Comparison of ENCODE assay signal across 20 cellular contexts in the genomic region with DNA sequence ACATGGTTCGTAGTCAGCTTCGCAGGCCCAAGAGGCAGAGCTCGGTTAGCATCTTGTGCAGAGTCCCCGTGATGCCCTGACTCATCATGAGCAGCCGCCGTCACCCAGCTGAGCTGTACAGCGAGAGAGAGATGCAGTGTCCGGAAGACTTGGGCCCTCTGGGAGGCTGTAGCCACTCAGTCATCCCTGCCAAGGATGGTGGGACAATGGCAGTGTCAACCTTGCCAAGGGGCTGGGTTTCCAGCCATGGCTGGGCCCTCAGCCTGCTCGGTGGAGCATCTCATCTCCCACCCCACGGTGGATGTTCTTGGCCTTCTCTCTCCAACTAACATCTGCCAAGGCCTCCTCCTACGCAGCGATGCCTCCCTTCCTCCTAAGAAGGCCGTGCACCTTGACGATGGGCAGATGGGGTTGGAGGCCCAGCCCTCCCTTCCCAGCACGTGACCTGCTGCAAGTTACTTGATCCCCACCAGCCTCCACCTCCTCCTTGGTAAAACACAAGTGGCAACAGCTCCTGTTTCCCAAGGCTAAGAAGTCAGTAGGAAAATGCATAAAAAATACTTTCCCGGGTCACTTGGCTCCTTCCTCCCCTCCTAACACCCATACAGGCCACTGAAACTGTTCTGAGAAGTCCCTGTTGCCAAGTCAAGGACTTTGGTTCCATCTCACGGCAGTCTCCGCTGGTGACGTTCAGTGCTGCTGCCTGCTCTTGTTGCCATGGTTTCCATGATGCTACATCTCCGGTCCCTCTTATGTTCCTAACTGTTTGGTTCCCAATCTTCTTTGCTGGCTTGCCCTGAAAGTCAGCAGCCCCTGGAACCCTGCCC.
DNase-seq lines count a peak whose midpoint lies in the region; ATAC-seq, FAIRE-seq and TF ChIP-seq lines count a peak whose summit lies in the region.
"Had no signal": no experiment of that assay in that cellular context is flagged by ENCODE, and none has a peak within 500 bp of the region (broad histone marks: within the 10 kb centered on the region; RNA-seq: fewer than 3 reads in every experiment).

No MANE protein-coding gene starts in this region.

- no peak overlapping the region for H3K4me3 Mint-ChIP-seq in astrocyte (ENCODE audit: unreplicated experiment)
- H3K4me3 Mint-ChIP-seq in Calu3 (ENCODE audit: low read depth, unreplicated experiment): no peak overlapping the region
- H3K4me3 Mint-ChIP-seq: activated B cell treated with CpG ODN at 0.5 μM for 24 hours; activated naive CD4-positive, alpha-beta T cell treated with anti-CD3 and anti-CD28 coated beads, Interleukin-2, amount 50 U/mL, for 24 hours; CD4-positive, alpha-beta T cell; central memory CD8-positive, alpha-beta T cell had no signal

- H3K36me3 Mint-ChIP-seq in astrocyte (ENCODE audit: low read depth, unreplicated experiment) (no peaks in the 10 kb centered on the region), Calu3 (ENCODE audit: insufficient read depth, unreplicated experiment) (no peaks in the 10 kb centered on the region)
- H3K36me3 Mint-ChIP-seq: activated naive CD4-positive, alpha-beta T cell treated with anti-CD3 and anti-CD28 coated beads, Interleukin-2, amount 50 U/mL, for 24 hours had no signal

- WGBS in testis, 2 donors: 57 to 59% methylated on average over 12 to 20 of the region's 20 CpGs

- CTCF ChIA-PET in Calu3 (lab: Charles Lee) (no interaction called here), HEK293T (lab: Yijun Ruan, JAX) (interaction anchor here (0.6 kb wide), 1 partner anchor 175 kb away, joined by 3 read pairs; no protein-coding TSS in a partner anchor)

- peak overlapping the region; percentile 85 for H2AFZ ChIP-seq in astrocyte (ENCODE audit: low read depth, low read length)

- peaks cover 13% of the 10 kb centered on the region for H3K4me1 Mint-ChIP-seq in astrocyte (ENCODE audit: low read depth, unreplicated experiment)
- peaks cover 8% of the 10 kb centered on the region for H3K4me1 Mint-ChIP-seq in Calu3 (ENCODE audit: low read depth, unreplicated experiment)
- H3K4me1 Mint-ChIP-seq: activated B cell treated with CpG ODN at 0.5 μM for 24 hours; activated naive CD4-positive, alpha-beta T cell treated with anti-CD3 and anti-CD28 coated beads, Interleukin-2, amount 50 U/mL, for 24 hours; central memory CD8-positive, alpha-beta T cell had no signal

- H3K27ac Mint-ChIP-seq in astrocyte (ENCODE audit: unreplicated experiment): no peak overlapping the region
- H3K27ac Mint-ChIP-seq in Calu3 (ENCODE audit: unreplicated experiment): no peak overlapping the region
- H3K27ac Mint-ChIP-seq: activated B cell treated with CpG ODN at 0.5 μM for 24 hours; activated naive CD4-positive, alpha-beta T cell treated with anti-CD3 and anti-CD28 coated beads, Interleukin-2, amount 50 U/mL, for 24 hours; CD4-positive, alpha-beta T cell had no signal

- no peak overlapping the region for H3K4me3 ChIP-seq in astrocyte (ENCODE audit: insufficient read depth, low read depth, low read length)
- no peak overlapping the region for H3K4me3 ChIP-seq in testis
- H3K4me3 ChIP-seq: heart right ventricle, Peyer's patch had no signal

- FAIRE-seq in astrocyte (lab: Jason Lieb, UNC): no peak
- FAIRE-seq: A204.1, G401.6 had no signal

- H3K9me3 Mint-ChIP-seq in astrocyte (ENCODE audit: unreplicated experiment) (peaks cover 4% of the 10 kb centered on the region), Calu3 (ENCODE audit: low read depth, unreplicated experiment) (no peaks in the 10 kb centered on the region)
- H3K9me3 Mint-ChIP-seq: CD4-positive, alpha-beta T cell had no signal

- intact Hi-C loops in testis (cut with DNase I; ENCODE audit: low total_unique reads): no loop called here
- intact Hi-C loops in Calu3 (cut with micrococcal nuclease; ENCODE audit: unreplicated experiment): no loop called here

- ATAC-seq in GM21515 (IDR thresholded peaks at IDR 0.05; ENCODE audit: unreplicated experiment): no peak
- ATAC-seq: heart right ventricle had no signal

- no peaks in the 10 kb centered on the region for H4K20me1 ChIP-seq in astrocyte (ENCODE audit: insufficient read depth, low read length)

- H3K79me2 ChIP-seq in astrocyte (ENCODE audit: insufficient read depth, low read length): no peaks in the 10 kb centered on the region
- H3K79me2 ChIP-seq: parathyroid adenoma had no signal

- DNase-seq in NCI-H1417 (lab: John Stamatoyannopoulos, UW) (peak in 2 of 3 experiments; percentile 5 to 29), NCI-H1417 treated with DMSO at 0.1 percent for 48 hours (lab: John Stamatoyannopoulos, UW) (no peak), astrocyte (ENCODE audit: low read depth) (peak; percentile 78), iPS-NIHi7 (ENCODE audit: extremely low spot score) (peak; percentile 15), testis (peak; percentile 64), Calu3 (no peak), HEK293T (ENCODE audit: extremely low spot score) (no peak)
- DNase-seq: activated B cell treated with CpG ODN at 0.5 μM for 24 hours; CD4-positive, alpha-beta T cell; NCI-H1694 treated with DMSO at 0.1 percent for 48 hours; NCI-H774 had no signal

- no peaks in the 10 kb centered on the region for H3K27me3 ChIP-seq in astrocyte (ENCODE audit: insufficient read depth, low read length)
- no peaks in the 10 kb centered on the region for H3K27me3 ChIP-seq in testis
- H3K27me3 ChIP-seq: heart right ventricle, Peyer's patch had no signal

- H3K9me3 ChIP-seq in astrocyte (ENCODE audit: insufficient read depth, low read depth, low read length) (no peaks in the 10 kb centered on the region), testis (no peaks in the 10 kb centered on the region)

- H3K27ac ChIP-seq in astrocyte (ENCODE audit: low read depth, low read length) (peak overlapping the region; percentile 40), testis (no peak overlapping the region)
- H3K27ac ChIP-seq: HL-60, Peyer's patch had no signal

- POLR2A ChIA-PET in HEK293T (lab: Yijun Ruan, JAX): no interaction called here

- H3K36me3 ChIP-seq in astrocyte (ENCODE audit: insufficient read depth, low read length) (no peaks in the 10 kb centered on the region), testis (ENCODE audit: low read depth, missing control alignments) (no peaks in the 10 kb centered on the region)
- H3K36me3 ChIP-seq: heart right ventricle, Peyer's patch had no signal

- TF ChIP-seq CTCF in astrocyte (IDR thresholded peaks at IDR 0.05; ENCODE audit: insufficient read depth, low read depth, low read length) (no peak), testis (IDR thresholded peaks at IDR 0.05) (no peak), Calu3 (IDR thresholded peaks at IDR 0.05; ENCODE audit: unreplicated experiment) (no peak)

- H3K4me2 ChIP-seq in astrocyte (ENCODE audit: low read length): no peak overlapping the region

- peaks cover 29% of the 10 kb centered on the region for H3K4me1 ChIP-seq in astrocyte (ENCODE audit: insufficient read depth, low read length)
- H3K4me1 ChIP-seq in testis: peaks cover 43% of the 10 kb centered on the region

- TF ChIP-seq POLR2A in testis (IDR thresholded peaks at IDR 0.05): no peak

- BruUV-seq in Calu3 (replicated peaks; lab: Mats Ljungman, UMichigan): no TSS peak

- H3K9ac ChIP-seq in astrocyte (ENCODE audit: low read length): peak overlapping the region; percentile 50
- H3K9ac ChIP-seq: parathyroid adenoma had no signal

- H3K27me3 Mint-ChIP-seq in astrocyte (ENCODE audit: low read depth, unreplicated experiment): peaks cover 15% of the 10 kb centered on the region
- peaks cover 23% of the 10 kb centered on the region for H3K27me3 Mint-ChIP-seq in Calu3 (ENCODE audit: unreplicated experiment)
- H3K27me3 Mint-ChIP-seq: activated B cell treated with CpG ODN at 0.5 μM for 24 hours; activated naive CD4-positive, alpha-beta T cell treated with anti-CD3 and anti-CD28 coated beads, Interleukin-2, amount 50 U/mL, for 24 hours had no signal

TF ChIP-seq in HEK293T, 16 proteins besides CTCF, POLR2A, EP300 and RAD21:
- no peak for TF ChIP-seq CTBP1 (IDR thresholded peaks at IDR 0.05; ENCODE audit: borderline replicate concordance)
- TF ChIP-seq FOXA1 (IDR thresholded peaks at IDR 0.05): no peak
- no peak for TF ChIP-seq LEF1 (IDR thresholded peaks at IDR 0.05; ENCODE audit: borderline replicate concordance)
- no peak for TF ChIP-seq ARNT (IDR thresholded peaks at IDR 0.05)
- no peak for TF ChIP-seq TARDBP (IDR thresholded peaks at IDR 0.05)
- TF ChIP-seq BHLHE40 (IDR thresholded peaks at IDR 0.05; ENCODE audit: borderline replicate concordance): no peak

Comparison
In these comparisons a context has a peak if more than half of its experiments do, and no peak if none do; other contexts are left out.
1. DNase-seq: peak in NCI-H1417 (2 of 3), astrocyte (single experiment), iPS-NIHi7 (single experiment) and testis (single experiment); none in NCI-H1417 treated with DMSO at 0.1 percent for 48 hours (single experiment), Calu3 (single experiment) and HEK293T (single experiment).